ENCODE assay signal across 11 cellular contexts in genomic region chr21:39006653-39007417, GRCh38.
DNase-seq lines count a peak whose midpoint lies in the region; ATAC-seq and TF ChIP-seq lines count a peak whose summit lies in the region.
"Had no signal": no experiment of that assay in that cellular context is flagged by ENCODE, and none has a peak within 500 bp of the region (broad histone marks: within the 10 kb centered on the region; RNA-seq: fewer than 3 reads in every experiment).

No MANE protein-coding gene starts in this region.

- H3K27ac Mint-ChIP-seq in activated naive CD8-positive, alpha-beta T cell treated with anti-CD3 and anti-CD28 coated beads for 36 hours = no peak overlapping the region

- H3K4me1 ChIP-seq in PC-9 (replicated peaks; ENCODE audit: insufficient read depth) (peaks cover 8% of the 10 kb centered on the region), esophagus (ENCODE audit: control insufficient read depth in 2 of 2, insufficient read depth in 2 of 2, low read length in 1 of 2) (peaks cover 3 to 5% of the 10 kb centered on the region in 2 donors), mucosa of descending colon (ENCODE audit: low read depth) (peaks cover 21% of the 10 kb centered on the region), upper lobe of right lung (peaks cover 66% of the 10 kb centered on the region)

- H3K79me2 ChIP-seq in PC-9 (ENCODE audit: low read depth) = no peaks in the 10 kb centered on the region

- no peak overlapping the region for H3K4me3 Mint-ChIP-seq in activated naive CD8-positive, alpha-beta T cell treated with anti-CD3 and anti-CD28 coated beads for 36 hours

- H3K4me2 ChIP-seq in PC-9 = peak overlapping the region; percentile 55; the same call in 1 of the 2 replicates
- H3K4me2 ChIP-seq: SK-N-SH had no signal

- TF ChIP-seq CTCF in PC-9 (conservative IDR thresholded peaks at IDR 0.05) (no peak), mucosa of descending colon (IDR thresholded peaks at IDR 0.05) (no peak), upper lobe of right lung (IDR thresholded peaks at IDR 0.05) (no peak)

- H3K9me3 Mint-ChIP-seq in activated naive CD8-positive, alpha-beta T cell treated with anti-CD3 and anti-CD28 coated beads for 36 hours = no peaks in the 10 kb centered on the region

- peaks cover 14% of the 10 kb centered on the region; the same call in 1 of the 2 replicates for H3F3A ChIP-seq in PC-9 (ENCODE audit: insufficient read depth, low read depth)

- H3K9me3 ChIP-seq in PC-9 (ENCODE audit: insufficient read depth, low read depth) (no peaks in the 10 kb centered on the region), esophagus (ENCODE audit: control insufficient read depth in 2 of 2, insufficient read depth in 1 of 2, low read depth in 1 of 2, low read length in 1 of 2) (no peaks in the 10 kb centered on the region), mucosa of descending colon (no peaks in the 10 kb centered on the region), upper lobe of right lung (no peaks in the 10 kb centered on the region)
- H3K9me3 ChIP-seq: SK-N-SH had no signal

- H2AFZ ChIP-seq in PC-9 = no peak overlapping the region

- POLR2A ChIA-PET in PC-9 (lab: Charles Lee; ENCODE audit: unreplicated experiment) = no interaction called here

- H3K36me3 ChIP-seq in PC-9 (ENCODE audit: low read depth) (no peaks in the 10 kb centered on the region), esophagus (ENCODE audit: control insufficient read depth in 2 of 2, insufficient read depth in 2 of 2, low read length in 1 of 2) (no peaks in the 10 kb centered on the region), mucosa of descending colon (ENCODE audit: low read depth) (no peaks in the 10 kb centered on the region), upper lobe of right lung (no peaks in the 10 kb centered on the region)

- no TSS peak for BruUV-seq in PC-9 (replicated peaks; lab: Mats Ljungman, UMichigan)

- H3K27ac ChIP-seq in PC-9 (peak overlapping the region; percentile 9; the same call in 1 of the 2 replicates), esophagus (ENCODE audit: low read depth in 2 of 2, low read length in 1 of 2) (peak overlapping the region; percentile 90 to 93), upper lobe of right lung (peak overlapping the region; percentile 79)

- H3K27me3 Mint-ChIP-seq in activated naive CD8-positive, alpha-beta T cell treated with anti-CD3 and anti-CD28 coated beads for 36 hours = peaks cover 6% of the 10 kb centered on the region

- H3K27me3 ChIP-seq in PC-9 (ENCODE audit: insufficient read depth, low read depth) (no peaks in the 10 kb centered on the region), esophagus (ENCODE audit: control insufficient read depth in 1 of 2, insufficient read depth in 2 of 2, low read length in 2 of 2) (no peaks in the 10 kb centered on the region), upper lobe of right lung (no peaks in the 10 kb centered on the region)

- H3K4me3 ChIP-seq in PC-9 (no peak overlapping the region), esophagus (ENCODE audit: low read depth in 1 of 2, low read length in 2 of 2) (no peak overlapping the region), mucosa of descending colon (no peak overlapping the region), upper lobe of right lung (no peak overlapping the region)

- no peak for DNase-seq in PC-9
- peak; percentile 74 to 79 (median 78) for DNase-seq in mucosa of descending colon
- DNase-seq in upper lobe of right lung = peak; percentile 76
- DNase-seq in stimulated activated CD4-positive, alpha-beta T cell treated with anti-CD3 and anti-CD28 coated beads, Interleukin-12 subunit alpha, Interleukin-12 subunit beta, amount 100 ng/mL, for 4 hours = no peak
- DNase-seq in middle frontal gyrus (ENCODE audit: extremely low spot score, low spot score) = no peak
- no peak for DNase-seq in activated naive CD8-positive, alpha-beta T cell treated with anti-CD3 and anti-CD28 coated beads for 36 hours
- DNase-seq: activated effector memory CD4-positive, alpha-beta T cell treated with anti-CD3 and anti-CD28 coated beads, Interleukin-2, amount 50 U/mL, for 16 hours; SK-N-SH had no signal

- no peaks in the 10 kb centered on the region for H3K9me2 ChIP-seq in PC-9 (ENCODE audit: insufficient read depth)
- H3K9me2 ChIP-seq: SK-N-SH had no signal

- H3K36me3 Mint-ChIP-seq in activated naive CD8-positive, alpha-beta T cell treated with anti-CD3 and anti-CD28 coated beads for 36 hours = no peaks in the 10 kb centered on the region

- no peaks in the 10 kb centered on the region for H4K20me1 ChIP-seq in PC-9 (ENCODE audit: insufficient read depth)

- intact Hi-C loops in PC-9 (cut with micrococcal nuclease; ENCODE audit: unreplicated experiment) (loop anchor here (1.0 kb wide), 1 partner anchor 14 kb away; no protein-coding TSS in a partner anchor), mucosa of descending colon (cut with DNase I, micrococcal nuclease) (no loop called here), upper lobe of right lung (cut with DNase I) (no loop called here)

- 21 to 28% methylated on average over 8 of the region's 8 CpGs for WGBS in esophagus, 2 donors

- H3K4me1 Mint-ChIP-seq in activated naive CD8-positive, alpha-beta T cell treated with anti-CD3 and anti-CD28 coated beads for 36 hours = peaks cover 16% of the 10 kb centered on the region

- ATAC-seq in mucosa of descending colon (peak; percentile 67), upper lobe of right lung (peak; percentile 53), HG03439 (IDR thresholded peaks at IDR 0.05; ENCODE audit: unreplicated experiment) (no peak)
- ATAC-seq: HCT116 had no signal

- CTCF ChIA-PET in PC-9 (lab: Charles Lee) = no interaction called here

Comparison
In these comparisons a context has a peak if more than half of its experiments do, and no peak if none do; other contexts are left out.
1. DNase-seq: peak in mucosa of descending colon (3 of 3) and upper lobe of right lung (single experiment); none in PC-9 (0 of 2), stimulated activated CD4-positive, alpha-beta T cell treated with anti-CD3 and anti-CD28 coated beads, Interleukin-12 subunit alpha, Interleukin-12 subunit beta, amount 100 ng/mL, for 4 hours (single experiment), middle frontal gyrus (single experiment) and activated naive CD8-positive, alpha-beta T cell treated with anti-CD3 and anti-CD28 coated beads for 36 hours (single experiment).
2. H3K27ac ChIP-seq: peak in every context shown above with its lines; median percentile 92 in esophagus; 79 in upper lobe of right lung; 9 in PC-9.